15 cellular contexts compared by ENCODE assay signal in the genomic region with DNA sequence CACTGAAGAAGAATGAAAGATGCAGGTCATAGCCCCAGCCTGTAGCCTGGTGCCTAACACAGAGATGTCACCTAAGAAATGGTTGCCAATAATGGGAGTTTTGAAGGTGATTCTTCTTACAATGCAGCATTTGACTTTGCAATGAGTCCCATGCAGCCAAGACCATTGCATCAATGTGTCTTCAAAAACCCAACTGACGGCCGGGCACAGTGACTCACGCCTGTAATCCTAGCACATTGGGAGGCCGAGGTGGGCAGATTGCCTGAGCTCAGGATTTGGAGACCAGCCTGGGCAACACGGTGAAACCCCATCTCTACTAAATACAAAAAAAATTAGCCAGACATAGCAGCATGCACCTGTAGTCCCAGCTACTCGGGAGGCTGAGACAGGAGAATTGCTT.
DNase-seq lines count a peak whose midpoint lies in the region; ATAC-seq and FAIRE-seq lines count a peak whose summit lies in the region.
"Had no signal": no experiment of that assay in that cellular context is flagged by ENCODE, and none has a peak within 500 bp of the region (broad histone marks: within the 10 kb centered on the region; RNA-seq: fewer than 3 reads in every experiment).

No MANE protein-coding gene starts in this region.

- no peak for ATAC-seq in GM21717 (IDR thresholded peaks at IDR 0.05; ENCODE audit: unreplicated experiment)
- ATAC-seq: CD8-positive, alpha-beta T cell; K562 had no signal

- peak; percentile 16 for DNase-seq in EL
- peak; percentile 18 for DNase-seq in RPMI7951 (ENCODE audit: low read depth)
- DNase-seq in pons (ENCODE audit: low spot score), result peak; percentile 10
- peak; percentile 72 for DNase-seq in urothelium cell line (ENCODE audit: low spot score)
- DNase-seq in HK-2 (ENCODE audit: unreplicated experiment), result no peak
- no peak for DNase-seq in germinal center (ENCODE audit: low spot score)
- DNase-seq: Calu3; CD8-positive, alpha-beta T cell; DND-41; GF-D8; GM23248; IMR-90 had no signal

- FAIRE-seq in urothelium cell line (lab: Jason Lieb, UNC), result no peak
- FAIRE-seq: HTR-8/SVneo, K562 had no signal

Comparison
In these comparisons a context has a peak if more than half of its experiments do, and no peak if none do; other contexts are left out.
1. DNase-seq: peak in EL (single experiment), RPMI7951 (single experiment), pons (single experiment) and urothelium cell line (single experiment); none in HK-2 (single experiment) and germinal center (single experiment).